In the genomic region with DNA sequence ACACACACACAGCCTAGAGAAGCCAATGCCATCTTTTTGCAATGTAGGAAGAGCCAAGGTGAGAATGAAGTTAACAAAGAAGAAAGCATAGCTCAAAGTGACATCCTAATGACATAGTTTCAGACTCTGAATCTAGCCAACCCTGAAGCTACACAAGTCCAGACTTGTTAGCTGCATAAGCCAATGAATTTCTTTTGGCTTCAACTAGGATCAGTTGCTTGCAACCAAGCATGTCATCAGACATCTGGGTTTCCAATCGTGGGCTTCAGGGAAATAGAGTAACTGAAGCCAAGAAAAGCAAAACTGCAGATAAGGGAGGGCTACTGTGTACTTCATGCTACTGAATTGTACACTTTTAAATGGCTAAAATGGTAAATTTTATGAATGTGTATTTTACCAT, we compare ENCODE assay signal across 27 cellular contexts. TPM values are rescaled to one million over a fixed set of nuclear protein-coding genes. Genes with fewer than 3 reads are reported as not detected.
DNase-seq lines count a peak whose midpoint lies in the region; ATAC-seq, FAIRE-seq and TF ChIP-seq lines count a peak whose summit lies in the region.
"Had no signal": no experiment of that assay in that cellular context is flagged by ENCODE, and none has a peak within 500 bp of the region (broad histone marks: within the 10 kb centered on the region; RNA-seq: fewer than 3 reads in every experiment).

No MANE protein-coding gene starts in this region.

- no peak for TF ChIP-seq EP300 in SK-N-SH (IDR thresholded peaks at IDR 0.05; ENCODE audit: borderline replicate concordance in 1 of 2, low read depth in 1 of 2, low read length in 1 of 2)

- FAIRE-seq in endothelial cell of umbilical vein (lab: Jason Lieb, UNC), result no peak
- FAIRE-seq: A204.1, colon had no signal

- H2AFZ ChIP-seq in SK-N-SH (ENCODE audit: low read depth) (no peak overlapping the region), endothelial cell of umbilical vein (ENCODE audit: low read depth, low read length) (no peak overlapping the region)
- H2AFZ ChIP-seq: PC-9 had no signal

- 47% methylated on average over 1 of the region's 1 CpG for WGBS in SK-N-SH (ENCODE audit: low lambda C conversion rate)

- no peak for TF ChIP-seq RAD21 in SK-N-SH (IDR thresholded peaks at IDR 0.05; ENCODE audit: low read length)

- H3K4me3 ChIP-seq in SK-N-SH (ENCODE audit: low read depth in 2 of 2, low read length in 1 of 2), result no peak overlapping the region
- H3K4me3 ChIP-seq in endothelial cell of umbilical vein (replicated peaks in 1 of 3; ENCODE audit: insufficient read depth in 1 of 3, low read depth in 1 of 3, low read length in 3 of 3), result no peak overlapping the region
- no peak overlapping the region for H3K4me3 ChIP-seq in upper lobe of right lung
- H3K4me3 ChIP-seq: BLaER1, gastrocnemius medialis, PC-9, SJCRH30, vagina had no signal

- peak overlapping the region in 1 of 2 experiments; percentile 40; a peak in 1 of 4 replicates for H3K27ac ChIP-seq in SK-N-SH (ENCODE audit: low read depth in 2 of 2, low read length in 1 of 2)
- no peak overlapping the region for H3K27ac ChIP-seq in endothelial cell of umbilical vein (ENCODE audit: insufficient read depth, low read depth, low read length)
- H3K27ac ChIP-seq in upper lobe of right lung, result no peak overlapping the region
- H3K27ac ChIP-seq: BLaER1, PC-9, SJCRH30, vagina had no signal

- ATAC-seq in SK-N-SH treated with all-trans-retinoic acid at 6 μM for 48 hours (no peak), upper lobe of right lung (no peak), GM19035 (IDR thresholded peaks at IDR 0.05; ENCODE audit: unreplicated experiment) (no peak)
- ATAC-seq: gastrocnemius medialis; HCT116; left colon; natural killer cell treated with Interleukin-12 subunit alpha and Interleukin-12 subunit beta and Interleukin-15 and Interleukin-18, amount 100 ng/mL, for 72 hours; T-helper 17 cell had no signal

- no peak overlapping the region for H3K4me2 ChIP-seq in SK-N-SH
- no peak overlapping the region for H3K4me2 ChIP-seq in endothelial cell of umbilical vein (ENCODE audit: insufficient read depth, low read length)
- H3K4me2 ChIP-seq: BLaER1, PC-9 had no signal

- no peaks in the 10 kb centered on the region for H3K9me3 ChIP-seq in SK-N-SH
- no peaks in the 10 kb centered on the region for H3K9me3 ChIP-seq in endothelial cell of umbilical vein (replicated peaks; ENCODE audit: control insufficient read depth, insufficient read depth, low read length)
- H3K9me3 ChIP-seq in upper lobe of right lung, result no peaks in the 10 kb centered on the region
- H3K9me3 ChIP-seq: gastrocnemius medialis, SJCRH30, vagina had no signal

- CTCF ChIA-PET in SK-N-SH (lab: Yijun Ruan, JAX) (interaction anchor here (0.6 to 0.7 kb wide), 2 partner anchors 121 to 782 kb away, joined by 3 read pairs; no protein-coding TSS in a partner anchor), endothelial cell of umbilical vein (lab: Charles Lee) (interaction anchor here (0.6 kb wide), 1 partner anchor 783 kb away, joined by 3 read pairs; no protein-coding TSS in a partner anchor)

- dilution Hi-C loops in endothelial cell of umbilical vein (cut with MboI; ENCODE audit: extremely low pct_ligation_motif_present, low sequenced_read_pairs), result no loop called here

- TF ChIP-seq POLR2A in endothelial cell of umbilical vein (IDR thresholded peaks at IDR 0.05; ENCODE audit: low read depth, low read length), result no peak

- DNase-seq in SK-N-SH (no peak), NCI-H1694 treated with DMSO at 0.1 percent for 48 hours (lab: John Stamatoyannopoulos, UW) (peak; percentile 58), endothelial cell of umbilical vein (ENCODE audit: low read depth, low spot score) (peak; percentile 39), myocyte (ENCODE audit: low read depth) (peak; percentile 14), upper lobe of right lung (no peak), iPS-NIHi11 (ENCODE audit: low spot score) (no peak)
- DNase-seq: activated CD4-positive, alpha-beta memory T cell treated with anti-CD3 and anti-CD28 coated beads, Interleukin-2, amount 10 ng/mL, durations not matched to agents 7 days and 5 days; activated naive CD4-positive, alpha-beta T cell treated with anti-CD3 and anti-CD28 coated beads, Interleukin-2, amount 10 ng/mL, durations not matched to agents 7 days and 5 days; activated T-cell treated with anti-CD3 and anti-CD28 coated beads, Interleukin-2, amount 50 U/mL, for 1 hour; aorta; gastrocnemius medialis; left colon; NCI-H1092; NCI-H774; PC-9; T-helper 17 cell had no signal

- TF ChIP-seq CTCF in SK-N-SH (IDR thresholded peaks at IDR 0.05), result no peak
- TF ChIP-seq CTCF in endothelial cell of umbilical vein (IDR thresholded peaks at IDR 0.05; ENCODE audit: extremely low read depth in 1 of 2, insufficient read depth in 1 of 2, low read depth in 1 of 2, low read length in 2 of 2), result no peak
- no peak for TF ChIP-seq CTCF in upper lobe of right lung (IDR thresholded peaks at IDR 0.05)

- H4K20me1 ChIP-seq in SK-N-SH (ENCODE audit: insufficient read depth) (no peaks in the 10 kb centered on the region), endothelial cell of umbilical vein (replicated peaks; ENCODE audit: control insufficient read depth, extremely low read depth, insufficient read depth, low read length) (no peaks in the 10 kb centered on the region)
- H4K20me1 ChIP-seq: BLaER1 had no signal

- H3K9ac ChIP-seq in SK-N-SH, result no peak overlapping the region
- no peak overlapping the region for H3K9ac ChIP-seq in endothelial cell of umbilical vein (replicated peaks; ENCODE audit: extremely low read depth, insufficient read depth, low read length)
- H3K9ac ChIP-seq: BLaER1 had no signal

- no peaks in the 10 kb centered on the region for H3K27me3 ChIP-seq in SK-N-SH (ENCODE audit: insufficient read depth)
- H3K27me3 ChIP-seq in endothelial cell of umbilical vein (ENCODE audit: control insufficient read depth in 2 of 2, insufficient read depth in 2 of 2, low read length in 2 of 2), result no peaks in the 10 kb centered on the region
- H3K27me3 ChIP-seq in upper lobe of right lung, result no peaks in the 10 kb centered on the region
- H3K27me3 ChIP-seq: BLaER1, gastrocnemius medialis, SJCRH30, vagina had no signal

- H3F3A ChIP-seq in SK-N-SH (replicated peaks; ENCODE audit: insufficient read depth), result peaks cover 12% of the 10 kb centered on the region

- no peaks in the 10 kb centered on the region for H3K9me2 ChIP-seq in SK-N-SH

- peaks cover 0 to 5% of the 10 kb centered on the region in 2 experiments; a peak in 1 of 4 replicates for H3K4me1 ChIP-seq in SK-N-SH (ENCODE audit: control insufficient read depth in 1 of 2, insufficient read depth in 2 of 2, low read depth in 1 of 2, low read length in 1 of 2)
- peaks cover 5% of the 10 kb centered on the region for H3K4me1 ChIP-seq in endothelial cell of umbilical vein (ENCODE audit: control insufficient read depth, extremely low read depth, insufficient read depth, low read length)
- H3K4me1 ChIP-seq in upper lobe of right lung, result no peaks in the 10 kb centered on the region
- H3K4me1 ChIP-seq: SJCRH30 had no signal

- H3K36me3 ChIP-seq in SK-N-SH (replicated peaks in 1 of 2; ENCODE audit: control insufficient read depth in 1 of 2, insufficient read depth in 2 of 2, low read length in 1 of 2) (no peaks in the 10 kb centered on the region), endothelial cell of umbilical vein (ENCODE audit: control insufficient read depth in 2 of 2, extremely low read depth in 1 of 2, insufficient read depth in 2 of 2, low read length in 2 of 2) (no peaks in the 10 kb centered on the region), upper lobe of right lung (no peaks in the 10 kb centered on the region)
- H3K36me3 ChIP-seq: BLaER1, gastrocnemius medialis, SJCRH30, vagina had no signal

- H3K9me1 ChIP-seq in endothelial cell of umbilical vein (replicated peaks; ENCODE audit: control insufficient read depth, extremely low read depth, insufficient read depth, low read length), result no peaks in the 10 kb centered on the region

- H3K79me2 ChIP-seq in SK-N-SH (ENCODE audit: insufficient read depth) (no peaks in the 10 kb centered on the region), endothelial cell of umbilical vein (ENCODE audit: control insufficient read depth, insufficient read depth, low read length) (no peaks in the 10 kb centered on the region)

- POLR2A ChIA-PET in SK-N-SH (lab: Yijun Ruan, JAX), result no interaction called here
- POLR2A ChIA-PET in endothelial cell of umbilical vein (lab: Charles Lee), result no interaction called here

- intact Hi-C loops in endothelial cell of umbilical vein (cut with micrococcal nuclease) (no loop called here), upper lobe of right lung (cut with DNase I) (no loop called here)

- no TSS peak for BruUV-seq in endothelial cell of umbilical vein (replicated peaks; lab: Mats Ljungman, UMichigan)

TF ChIP-seq in endothelial cell of umbilical vein, 7 proteins besides CTCF, POLR2A, EP300 and RAD21 (continues in another document):
- no peak for TF ChIP-seq GATA2 (IDR thresholded peaks at IDR 0.05; ENCODE audit: insufficient read depth, insufficient read length, low read depth, low read length)

RNA-seq across cellular contexts. Expression of a gene that starts 4.4 kb away (rescaled TPM):
- polyA plus RNA-seq in SK-N-SH (2012; rRNA removed) (6.9 and 8.8 TPM in 2 replicates), endothelial cell of umbilical vein (4.8 and 5.1 TPM in 2 replicates)
- polyA plus RNA-seq in SK-N-SH (2012; cell fraction: cytosol; rRNA removed), result 8.6 and 10.0 TPM in 2 replicates
- 3.4 and 8.3 TPM in 2 replicates for polyA plus RNA-seq in SK-N-SH (2012; cell fraction: nucleus; rRNA removed)
- total RNA-seq in endothelial cell of umbilical vein (18.7 and 23.2 TPM in 2 replicates), myocyte (6.0 and 7.3 TPM in 2 replicates), upper lobe of right lung (28.5 TPM)
- 7.7 and 8.0 TPM in 2 replicates for polyA plus RNA-seq in endothelial cell of umbilical vein (2011; cell fraction: cytosol; rRNA removed)
- polyA plus RNA-seq in endothelial cell of umbilical vein (2011; cell fraction: nucleus; rRNA removed), result 11.8 and 12.3 TPM in 2 replicates
- polyA plus RNA-seq in endothelial cell of umbilical vein (2012), result 9.2 and 13.1 TPM in 2 replicates
- 29.7 and 39.0 TPM in 2 replicates for polyA minus RNA-seq in endothelial cell of umbilical vein
- polyA minus RNA-seq in endothelial cell of umbilical vein (2011; cell fraction: cytosol; rRNA and poly(A)+ RNA removed), result 24.5 TPM
- 64.2 and 76.1 TPM in 2 replicates for polyA minus RNA-seq in endothelial cell of umbilical vein (2011; cell fraction: nucleus; rRNA and poly(A)+ RNA removed)
- polyA plus RNA-seq in myocyte (2012), result 5.2 TPM

RNA-seq across cellular contexts. Expression of a gene that starts 17.4 kb away (rescaled TPM):
- polyA plus RNA-seq in SK-N-SH (2012; rRNA removed), result not detected in 2 replicates
- polyA plus RNA-seq in SK-N-SH (2012; cell fraction: cytosol; rRNA removed), result not detected in 2 replicates
- not detected in 2 replicates for polyA plus RNA-seq in SK-N-SH (2012; cell fraction: nucleus; rRNA removed)
- not detected in 2 replicates for total RNA-seq in endothelial cell of umbilical vein
- polyA plus RNA-seq in endothelial cell of umbilical vein, result not detected in 2 replicates
- polyA plus RNA-seq in endothelial cell of umbilical vein (2011; cell fraction: cytosol; rRNA removed), result not detected in 2 replicates
- polyA plus RNA-seq in endothelial cell of umbilical vein (2011; cell fraction: nucleus; rRNA removed), result not detected in 2 replicates
- not detected in 2 replicates for polyA plus RNA-seq in endothelial cell of umbilical vein (2012)
- polyA minus RNA-seq in endothelial cell of umbilical vein, result not detected in 2 replicates
- not detected for polyA minus RNA-seq in endothelial cell of umbilical vein (2011; cell fraction: cytosol; rRNA and poly(A)+ RNA removed)
- polyA minus RNA-seq in endothelial cell of umbilical vein (2011; cell fraction: nucleus; rRNA and poly(A)+ RNA removed), result not detected in 2 replicates
- not detected in 2 replicates for total RNA-seq in myocyte
- polyA plus RNA-seq in myocyte (2012), result not detected
- not detected for total RNA-seq in upper lobe of right lung
- total RNA-seq: activated CD4-positive, alpha-beta memory T cell treated with anti-CD3 and anti-CD28 coated beads, Interleukin-2, amount 10 ng/mL, durations not matched to agents 7 days and 5 days; aorta; G401; gastrocnemius medialis; LHCN-M2; natural killer cell treated with Interleukin-12 subunit alpha and Interleukin-12 subunit beta and Interleukin-15 and Interleukin-18, amount 100 ng/mL, for 72 hours; PC-9; SJCRH30; T-helper 17 cell; vagina had no signal
- polyA plus RNA-seq: aorta had no signal

Comparison
In these comparisons a context has a peak if more than half of its experiments do, and no peak if none do; other contexts are left out.
1. DNase-seq: peak in NCI-H1694 treated with DMSO at 0.1 percent for 48 hours (single experiment), endothelial cell of umbilical vein (single experiment) and myocyte (single experiment); none in SK-N-SH (single experiment), upper lobe of right lung (single experiment) and iPS-NIHi11 (single experiment).